ENCODE assay signal across 8 cellular contexts in the genomic region with DNA sequence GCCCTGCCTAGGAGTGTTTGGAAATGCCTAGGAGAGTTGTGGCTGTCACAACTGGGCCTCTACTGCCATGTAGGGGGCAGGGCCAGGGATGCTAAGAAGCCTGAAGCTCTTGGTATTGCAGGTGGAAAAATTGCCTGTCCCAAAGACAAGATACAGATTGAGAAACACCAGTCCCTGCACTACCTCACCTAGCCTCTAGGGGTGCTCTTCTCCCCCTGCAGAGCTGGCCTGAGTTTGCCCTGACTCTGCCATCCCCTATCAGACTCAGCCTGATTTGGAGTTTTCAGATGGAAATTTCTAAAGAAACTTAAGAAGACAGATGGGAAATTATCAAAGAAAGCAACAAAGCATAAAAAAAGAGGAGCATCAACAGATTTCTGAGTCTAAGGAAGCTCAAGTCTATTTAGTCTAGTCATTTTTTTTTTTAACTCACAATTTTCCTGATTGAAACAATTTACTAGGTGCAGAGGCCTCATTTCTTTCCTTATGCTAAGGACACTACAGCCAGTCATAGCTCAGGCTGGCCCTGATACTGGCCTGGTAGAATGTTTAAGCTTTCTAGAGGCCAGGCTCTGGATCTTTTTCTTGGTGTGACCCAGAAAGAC.
DNase-seq lines count a peak whose midpoint lies in the region; ATAC-seq, FAIRE-seq and TF ChIP-seq lines count a peak whose summit lies in the region.

No MANE protein-coding gene starts in this region.

- DNase-seq in D721Med (ENCODE audit: insufficient read length, low spot score) (no peak), HT1080 (ENCODE audit: low read depth) (peak; percentile 44), SHP77 treated with DMSO at 0.1 percent for 48 hours (lab: John Stamatoyannopoulos, UW) (peak; percentile 10), left ventricle myocardium superior (no peak), gastrocnemius medialis (no peak), mesenteric fat pad (ENCODE audit: low spot score) (no peak)
- DNase-seq in activated naive CD4-positive, alpha-beta T cell treated with anti-CD3 and anti-CD28 coated beads for 36 hours = peak; percentile 65

- H3K4me1 Mint-ChIP-seq in activated naive CD4-positive, alpha-beta T cell treated with anti-CD3 and anti-CD28 coated beads for 36 hours (ENCODE audit: low read depth) = no peaks in the 10 kb centered on the region

- peak; percentile 91 for TF ChIP-seq CTCF in D721Med (IDR thresholded peaks at IDR 0.05; ENCODE audit: insufficient read depth, missing control alignments)
- TF ChIP-seq CTCF in gastrocnemius medialis (IDR thresholded peaks at IDR 0.05 in 4 of 5, conservative IDR thresholded peaks at IDR 0.05 in 1 of 5) = peak; percentile 48 to 92 (median 69)

- ATAC-seq in left ventricle myocardium superior = peak; percentile 53
- ATAC-seq in gastrocnemius medialis = no peak
- no peak for ATAC-seq in GM21723 (IDR thresholded peaks at IDR 0.05; ENCODE audit: unreplicated experiment)

- no peaks in the 10 kb centered on the region for H3K36me3 ChIP-seq in gastrocnemius medialis

- CTCF ChIA-PET in activated naive CD4-positive, alpha-beta T cell treated with anti-CD3 and anti-CD28 coated beads for 36 hours (lab: Charles Lee) = interaction anchor here (0.6 to 5.0 kb wide), 39 partner anchors 9 to 922 kb away, joined by 3 to 31 read pairs (median 3); no protein-coding TSS in a partner anchor

- H3K27me3 ChIP-seq in gastrocnemius medialis = peaks cover 0 to 4% (median 3%) of the 10 kb centered on the region in 3 donors

- H3K27ac Mint-ChIP-seq in activated naive CD4-positive, alpha-beta T cell treated with anti-CD3 and anti-CD28 coated beads for 36 hours = no peak overlapping the region

- no peak overlapping the region for H3K4me3 ChIP-seq in gastrocnemius medialis

- no peak overlapping the region for H3K27ac ChIP-seq in gastrocnemius medialis

- H3K27me3 Mint-ChIP-seq in activated naive CD4-positive, alpha-beta T cell treated with anti-CD3 and anti-CD28 coated beads for 36 hours (ENCODE audit: low read depth) = peaks cover 13% of the 10 kb centered on the region

- no peaks in the 10 kb centered on the region for H3K9me3 ChIP-seq in gastrocnemius medialis

- TF ChIP-seq POLR2A in gastrocnemius medialis (IDR thresholded peaks at IDR 0.05) = no peak

- in situ Hi-C loops in gastrocnemius medialis (cut with MboI; ENCODE audit: low sequenced_read_pairs in 4 of 4) = no loop called here

- FAIRE-seq in D721Med (lab: Jason Lieb, UNC) = peak; percentile 79

- H3K9me3 Mint-ChIP-seq in activated naive CD4-positive, alpha-beta T cell treated with anti-CD3 and anti-CD28 coated beads for 36 hours = no peaks in the 10 kb centered on the region

- no peak overlapping the region for H3K4me3 Mint-ChIP-seq in activated naive CD4-positive, alpha-beta T cell treated with anti-CD3 and anti-CD28 coated beads for 36 hours

- H3K36me3 Mint-ChIP-seq in activated naive CD4-positive, alpha-beta T cell treated with anti-CD3 and anti-CD28 coated beads for 36 hours (ENCODE audit: low read depth) = no peaks in the 10 kb centered on the region

- H3K4me1 ChIP-seq in gastrocnemius medialis = no peaks in the 10 kb centered on the region

- intact Hi-C loops in activated naive CD4-positive, alpha-beta T cell treated with anti-CD3 and anti-CD28 coated beads for 36 hours (cut with micrococcal nuclease) = loop anchor here (1.0 to 2.0 kb wide), 2 partner anchors 16 to 60 kb away; no protein-coding TSS in a partner anchor
- intact Hi-C loops in left ventricle myocardium superior (cut with micrococcal nuclease) = no loop called here
- intact Hi-C loops in gastrocnemius medialis (cut with DNase I; ENCODE audit: low total_unique reads) = no loop called here

Comparison
In these comparisons a context has a peak if more than half of its experiments do, and no peak if none do; other contexts are left out.
1. DNase-seq: peak in HT1080 (single experiment), SHP77 treated with DMSO at 0.1 percent for 48 hours (single experiment) and activated naive CD4-positive, alpha-beta T cell treated with anti-CD3 and anti-CD28 coated beads for 36 hours (single experiment); none in D721Med (single experiment), left ventricle myocardium superior (single experiment), gastrocnemius medialis (0 of 2) and mesenteric fat pad (single experiment).